ENCODE assay signal across 26 cellular contexts in genomic region chr3:42758126-42758525, GRCh38. TPM values are rescaled to one million over a fixed set of nuclear protein-coding genes. Genes with fewer than 3 reads are reported as not detected.
DNase-seq lines count a peak whose midpoint lies in the region; ATAC-seq and TF ChIP-seq lines count a peak whose summit lies in the region.
"Had no signal": no experiment of that assay in that cellular context is flagged by ENCODE, and none has a peak within 500 bp of the region (broad histone marks: within the 10 kb centered on the region; RNA-seq: fewer than 3 reads in every experiment).

No MANE protein-coding gene starts in this region.

- ATAC-seq in RWPE2 (ENCODE audit: low read depth) (no peak), left lobe of liver (no peak)
- ATAC-seq: A549; CD8-positive, alpha-beta T cell had no signal

- DNase-seq in activated effector memory CD4-positive, alpha-beta T cell treated with anti-CD3 and anti-CD28 coated beads, Interleukin-2, amount 50 U/mL, for 16 hours: peak; percentile 8
- DNase-seq in activated effector memory CD4-positive, alpha-beta T cell treated with Interleukin-2 at 50 U/mL for 16 hours: no peak
- DNase-seq in RWPE2 (ENCODE audit: low spot score): peak; percentile 27
- peak; percentile 41 for DNase-seq in left lobe of liver (ENCODE audit: low spot score)
- peak; percentile 5 for DNase-seq in stimulated activated CD8-positive, alpha-beta memory T cell treated with anti-CD3 and anti-CD28 coated beads, Interleukin-4, amount 100 ng/mL, for 48 hours
- DNase-seq in CD14-positive monocyte (ENCODE audit: low spot score): no peak
- no peak for DNase-seq in NOMO-1 treated with DMSO at 0.1 percent for 48 hours (lab: John Stamatoyannopoulos, UW; ENCODE audit: unreplicated experiment)
- DNase-seq in DMS153 (lab: John Stamatoyannopoulos, UW): no peak
- DNase-seq: 8988T; ACHN; AML-193; C1 segment of cervical spinal cord; Caco-2; CD4-positive, CD25-positive, alpha-beta regulatory T cell; CD8-positive, alpha-beta T cell; DMS 273 treated with DMSO at 0.1 percent for 48 hours; DMS53; DMS79 treated with DMSO at 0.1 percent for 48 hours; GF-D8; GOT3; HFFc6 had no signal

- H3K9me3 ChIP-seq in RWPE2 (ENCODE audit: severe bottlenecking): no peaks in the 10 kb centered on the region
- H3K9me3 ChIP-seq: A549, Caco-2, HAP-1 had no signal

- peaks cover 4 to 7% of the 10 kb centered on the region in 2 donors for H3K36me3 Mint-ChIP-seq in CD14-positive monocyte
- H3K36me3 Mint-ChIP-seq: CD4-positive, CD25-positive, alpha-beta regulatory T cell; CD8-positive, alpha-beta T cell had no signal

- H3K4me3 Mint-ChIP-seq in CD14-positive monocyte: no peak overlapping the region
- H3K4me3 Mint-ChIP-seq: CD4-positive, CD25-positive, alpha-beta regulatory T cell; CD8-positive, alpha-beta T cell; HFFc6 had no signal

- H3K9me3 Mint-ChIP-seq in CD14-positive monocyte: peaks cover 0 to 6% (median 0%) of the 10 kb centered on the region in 7 donors
- H3K9me3 Mint-ChIP-seq: CD4-positive, CD25-positive, alpha-beta regulatory T cell; CD8-positive, alpha-beta T cell; HFFc6 had no signal

- intact Hi-C loops in CD14-positive monocyte (cut with micrococcal nuclease): no loop called here

- H3K36me3 ChIP-seq in RWPE2 (ENCODE audit: low read depth): no peaks in the 10 kb centered on the region
- H3K36me3 ChIP-seq: HAP-1 had no signal

- H3K4me1 ChIP-seq in RWPE2 (ENCODE audit: insufficient read depth, poor library complexity, severe bottlenecking): peaks cover 5% of the 10 kb centered on the region
- H3K4me1 ChIP-seq: HAP-1 had no signal

- H3K4me1 Mint-ChIP-seq in CD14-positive monocyte: peaks cover 42% of the 10 kb centered on the region

- TF ChIP-seq CTCF in RWPE2 (IDR thresholded peaks at IDR 0.05; ENCODE audit: poor library complexity, severe bottlenecking): no peak
- TF ChIP-seq CTCF in CD14-positive monocyte (IDR thresholded peaks at IDR 0.05): no peak

- no peaks in the 10 kb centered on the region for H3K27me3 ChIP-seq in RWPE2 (ENCODE audit: insufficient read depth, poor library complexity, severe bottlenecking)

- peaks cover 0 to 5% (median 0%) of the 10 kb centered on the region in 3 donors for H3K27me3 Mint-ChIP-seq in CD14-positive monocyte (ENCODE audit: low read depth in 3 of 3)

- H3K27ac Mint-ChIP-seq in CD14-positive monocyte: peak overlapping the region in 1 of 7 donors; percentile 69
- H3K27ac Mint-ChIP-seq: CD8-positive, alpha-beta T cell; HFFc6 had no signal

- no peak overlapping the region for H3K27ac ChIP-seq in RWPE2 (ENCODE audit: poor library complexity, severe bottlenecking)
- H3K27ac ChIP-seq: A549 had no signal

- no peak overlapping the region for H3K4me3 ChIP-seq in RWPE2 (ENCODE audit: severe bottlenecking)
- H3K4me3 ChIP-seq: A549, HAP-1 had no signal

RNA-seq across cellular contexts. Expression of gene CCDC13, which starts 14.9 kb away (rescaled TPM):
- 1.6 TPM for total RNA-seq in left lobe of liver
- polyA plus RNA-seq in CD14-positive monocyte: 1 to 10 TPM in 1 of 2 donors, under 1 TPM in 1; 0.97 to 2.4 TPM

RNA-seq across cellular contexts. Expression of gene HIGD1A, which starts 46.2 kb away (rescaled TPM):
- 112 TPM for total RNA-seq in left lobe of liver
- polyA plus RNA-seq in CD14-positive monocyte: 100 to 1,000 TPM; 104 to 115 TPM

RNA-seq across cellular contexts. Expression of gene ACKR2, which starts 51.1 kb away (rescaled TPM):
- 17.6 TPM for total RNA-seq in left lobe of liver
- polyA plus RNA-seq in CD14-positive monocyte: not detected
- total RNA-seq: CD4-positive, CD25-positive, alpha-beta regulatory T cell; G401 had no signal

RNA-seq across cellular contexts. Expression of gene HHATL, which starts 55.5 kb away (rescaled TPM):
- total RNA-seq in left lobe of liver: 0.40 TPM
- polyA plus RNA-seq in CD14-positive monocyte: not detected
- total RNA-seq: Caco-2; CD4-positive, CD25-positive, alpha-beta regulatory T cell; CD8-positive, alpha-beta T cell; Daoy; G401; HFFc6 had no signal
- polyA plus RNA-seq: A549; BJ; CD4-positive, CD25-positive, alpha-beta regulatory T cell had no signal

Comparison
In these comparisons a context has a peak if more than half of its experiments do, and no peak if none do; other contexts are left out.
1. DNase-seq: peak in activated effector memory CD4-positive, alpha-beta T cell treated with anti-CD3 and anti-CD28 coated beads, Interleukin-2, amount 50 U/mL, for 16 hours (single experiment), RWPE2 (single experiment), left lobe of liver (single experiment) and stimulated activated CD8-positive, alpha-beta memory T cell treated with anti-CD3 and anti-CD28 coated beads, Interleukin-4, amount 100 ng/mL, for 48 hours (single experiment); none in activated effector memory CD4-positive, alpha-beta T cell treated with Interleukin-2 at 50 U/mL for 16 hours (single experiment), CD14-positive monocyte (single experiment), NOMO-1 treated with DMSO at 0.1 percent for 48 hours (single experiment) and DMS153 (single experiment).